In genomic region chr20:63696628-63697356, GRCh38 we compare ENCODE assay signal across 8 cellular contexts. TPM values are rescaled to one million over a fixed set of nuclear protein-coding genes. Genes with fewer than 3 reads are reported as not detected.
DNase-seq lines count a peak whose midpoint lies in the region; ATAC-seq, FAIRE-seq and TF ChIP-seq lines count a peak whose summit lies in the region.

Gene TNFRSF6B, plus strand, starts transcription at chr20:63696652. Its CDS starts 116 bp downstream, at chr20:63696768.

- H3K4me3 Mint-ChIP-seq in activated naive CD4-positive, alpha-beta T cell treated with anti-CD3 and anti-CD28 coated beads, Interleukin-2, amount 10 ng/mL, durations not matched to agents 7 days and 5 days = no peak within 1 kb of the TSS

- peak within 1 kb of the TSS; percentile 34 for H3K4me3 ChIP-seq in rectal smooth muscle tissue (ENCODE audit: low read length)

- in situ Hi-C loops in KBM-7 (cut with MboI; ENCODE audit: low pct_unique_long_range_greater_than_20kb, low sequenced_read_pairs) = no loop called here

- H3K9me3 Mint-ChIP-seq in activated naive CD4-positive, alpha-beta T cell treated with anti-CD3 and anti-CD28 coated beads, Interleukin-2, amount 10 ng/mL, durations not matched to agents 7 days and 5 days = no peaks in the 10 kb centered on the region

- peaks cover 4% of the 10 kb centered on the region for H3K27me3 Mint-ChIP-seq in activated naive CD4-positive, alpha-beta T cell treated with anti-CD3 and anti-CD28 coated beads, Interleukin-2, amount 10 ng/mL, durations not matched to agents 7 days and 5 days

- CTCF ChIA-PET in activated naive CD4-positive, alpha-beta T cell treated with anti-CD3 and anti-CD28 coated beads, Interleukin-2, amount 10 ng/mL, durations not matched to agents 7 days and 5 days (lab: Charles Lee) = no interaction called here

- H3K27me3 ChIP-seq in rectal smooth muscle tissue (ENCODE audit: control insufficient read depth, insufficient read depth, low read length) = no peaks in the 10 kb centered on the region

- H3K4me1 Mint-ChIP-seq in activated naive CD4-positive, alpha-beta T cell treated with anti-CD3 and anti-CD28 coated beads, Interleukin-2, amount 10 ng/mL, durations not matched to agents 7 days and 5 days = peaks cover 11% of the 10 kb centered on the region

- H3K4me1 ChIP-seq in rectal smooth muscle tissue (ENCODE audit: control insufficient read depth, insufficient read depth, low read length) = peaks cover 4% of the 10 kb centered on the region

- ATAC-seq in HG02840 (IDR thresholded peaks at IDR 0.05; ENCODE audit: low FRiP score, unreplicated experiment) = no peak
- ATAC-seq in HG03469 (IDR thresholded peaks at IDR 0.05; ENCODE audit: unreplicated experiment) = no peak

- DNase-seq in GM12891 (ENCODE audit: insufficient read length, low spot score) = peak; percentile 43
- DNase-seq in activated naive CD4-positive, alpha-beta T cell treated with anti-CD3 and anti-CD28 coated beads, Interleukin-2, amount 10 ng/mL, durations not matched to agents 7 days and 5 days = peak; percentile 31
- no peak for DNase-seq in glomerular endothelial cell (ENCODE audit: extremely low read depth, low read depth, low spot score)
- DNase-seq in NCI-H1930 (lab: John Stamatoyannopoulos, UW) = no peak
- DNase-seq in KBM-7 = no peak

- no peak for TF ChIP-seq POLR2A in GM12891 (IDR thresholded peaks at IDR 0.05; ENCODE audit: low read depth, low read length)

- H3K27ac Mint-ChIP-seq in activated naive CD4-positive, alpha-beta T cell treated with anti-CD3 and anti-CD28 coated beads, Interleukin-2, amount 10 ng/mL, durations not matched to agents 7 days and 5 days = peak within 1 kb of the TSS; percentile 52

- H3K27ac ChIP-seq in rectal smooth muscle tissue (ENCODE audit: low read depth, low read length) = no peak within 1 kb of the TSS

- no peak within 1 kb of the TSS for H3K9ac ChIP-seq in rectal smooth muscle tissue (ENCODE audit: low read length)

- no peaks in the 10 kb centered on the region for H3K36me3 ChIP-seq in rectal smooth muscle tissue (ENCODE audit: control insufficient read depth, insufficient read depth, low read length)

- peaks cover 16% of the 10 kb centered on the region for H3K36me3 Mint-ChIP-seq in activated naive CD4-positive, alpha-beta T cell treated with anti-CD3 and anti-CD28 coated beads, Interleukin-2, amount 10 ng/mL, durations not matched to agents 7 days and 5 days

- peak; percentile 64 for FAIRE-seq in GM12891 (lab: Jason Lieb, UNC)

TF ChIP-seq in GM12891, 5 proteins besides CTCF, POLR2A, EP300 and RAD21:
- TF ChIP-seq POLR2AphosphoS5 (IDR thresholded peaks at IDR 0.05; ENCODE audit: low read depth, low read length) (peak; percentile 55; the same call in 1 of the 2 replicates), POU2F2 (IDR thresholded peaks at IDR 0.05; ENCODE audit: low read depth, low read length) (no peak), TAF1 (IDR thresholded peaks at IDR 0.05; ENCODE audit: low read depth, low read length) (no peak)
TF ChIP-seq in GM12891: peak in this region for 1.

RNA-seq across cellular contexts. Expression of gene TNFRSF6B, which starts in this region (rescaled TPM):
- 0.51 TPM for polyA plus RNA-seq in GM12891 (2012; ENCODE audit: low read depth, missing spikeins)
- 96.8 and 186 TPM in 2 replicates for total RNA-seq in glomerular endothelial cell

Comparison
In these comparisons a context has a peak if more than half of its experiments do, and no peak if none do; other contexts are left out.
1. DNase-seq: peak in GM12891 (single experiment) and activated naive CD4-positive, alpha-beta T cell treated with anti-CD3 and anti-CD28 coated beads, Interleukin-2, amount 10 ng/mL, durations not matched to agents 7 days and 5 days (single experiment); none in glomerular endothelial cell (single experiment), NCI-H1930 (0 of 2) and KBM-7 (single experiment).